In genomic region chr13:111156421-111156820, GRCh38 we compare ENCODE assay signal across 23 cellular contexts. TPM values are rescaled to one million over a fixed set of nuclear protein-coding genes. Genes with fewer than 3 reads are reported as not detected.
A peak's percentile ranks its signal among the peaks of the same experiment; 100 is the strongest.
DNase-seq lines count a peak whose midpoint lies in the region; ATAC-seq, FAIRE-seq and TF ChIP-seq lines count a peak whose summit lies in the region.
"Had no signal": no experiment of that assay in that cellular context is flagged by ENCODE, and none has a peak within 500 bp of the region (broad histone marks: within the 10 kb centered on the region; RNA-seq: fewer than 3 reads in every experiment).

No MANE protein-coding gene starts in this region.

- H3F3A ChIP-seq in GM23248 (ENCODE audit: insufficient read depth) = peaks cover 27% of the 10 kb centered on the region

- in situ Hi-C loops in GM23248 (cut with MboI) (no loop called here), GM12878 (cut with MboI) (loop anchor here (25.0 kb wide), 1 partner anchor 1994 kb away; no protein-coding TSS in a partner anchor)

- H3K36me3 ChIP-seq in GM23248 (ENCODE audit: low read depth) (peaks cover 7% of the 10 kb centered on the region; the same call in 1 of the 2 replicates), GM12878 (ENCODE audit: control insufficient read depth in 2 of 2, insufficient read depth in 2 of 2, low read length in 1 of 2) (0 out of 4 replicates have a peak, but pooled peaks cover 0 to 9% of the 10 kb centered on the region in 2 experiments)

- H3K27ac ChIP-seq in GM23248 (peak overlapping the region; percentile 63), GM12878 (ENCODE audit: control insufficient read depth, insufficient read depth) (no peak overlapping the region)
- H3K27ac ChIP-seq: testis had no signal

- no peak for TF ChIP-seq POLR2A in GM12878 (IDR thresholded peaks at IDR 0.05; ENCODE audit: low read depth, low read length)

- RAD21 ChIA-PET in GM12878 (lab: Charles Lee; ENCODE audit: unreplicated experiment) = interaction anchor here (0.9 to 3.0 kb wide), 5 partner anchors 24 to 88 kb away, joined by 3 to 36 read pairs (median 4); no protein-coding TSS in a partner anchor

- POLR2A ChIA-PET in GM12878 (lab: Charles Lee) = interaction anchor here (1.1 to 2.5 kb wide), 3 partner anchors 9 to 30 kb away, joined by 3 to 12 read pairs (median 3); no protein-coding TSS in a partner anchor

- intact Hi-C loops in GM12878 (cut with micrococcal nuclease; ENCODE audit: unreplicated experiment) = no loop called here

- peak overlapping the region; percentile 40; the same call in 1 of the 2 replicates for H3K9ac ChIP-seq in GM23248
- H3K9ac ChIP-seq in GM12878 (ENCODE audit: control insufficient read depth, insufficient read depth, low read length) = no peak overlapping the region

- H2AFZ ChIP-seq in GM23248 (no peak overlapping the region), GM12878 (ENCODE audit: control insufficient read depth, low read depth, low read length) (no peak overlapping the region)

- TF ChIP-seq CTCF in GM12878 (IDR thresholded peaks at IDR 0.05 in 2 of 3, conservative IDR thresholded peaks at IDR 0.05 in 1 of 3; ENCODE audit: control insufficient read depth in 2 of 3, extremely low read depth in 1 of 3, insufficient read depth in 1 of 3, low read depth in 3 of 3, low read length in 3 of 3) = no peak
- TF ChIP-seq CTCF in omental fat pad (IDR thresholded peaks at IDR 0.05) = no peak

- WGBS in GM23248 (ENCODE audit: low coverage in 1 of 2, low lambda C conversion rate in 2 of 2, missing lambda C conversion rate in 2 of 2), 2 experiments = 95 to 100% methylated on average over 1 of the region's 1 CpG
- 100% methylated on average over 1 of the region's 1 CpG for WGBS in GM12878 (ENCODE audit: insufficient coverage, insufficient replicate concordance, low lambda C conversion rate, missing lambda C conversion rate)

- no peak for FAIRE-seq in GM12878 (lab: Jason Lieb, UNC)
- no peak for FAIRE-seq in HTR-8/SVneo (lab: Jason Lieb, UNC)
- FAIRE-seq: islet of Langerhans had no signal

- H3K27me3 ChIP-seq in GM23248 (replicated peaks; ENCODE audit: insufficient read depth) (no peaks in the 10 kb centered on the region), GM12878 (replicated peaks in 1 of 2; ENCODE audit: control insufficient read depth in 2 of 2, insufficient read depth in 2 of 2, low read length in 1 of 2) (no peaks in the 10 kb centered on the region)
- H3K27me3 ChIP-seq: testis had no signal

- CTCF ChIA-PET in GM12878 (lab: Yijun Ruan, JAX) = interaction anchor here (0.7 to 5.0 kb wide), 7 partner anchors 8 to 89 kb away, joined by 3 to 33 read pairs (median 4); no protein-coding TSS in a partner anchor

- no TSS peak for BruUV-seq in GM12878 (replicated peaks; lab: Mats Ljungman, UMichigan)

- H3K9me3 ChIP-seq in GM23248 (ENCODE audit: low read depth) (no peaks in the 10 kb centered on the region), GM12878 (replicated peaks; ENCODE audit: control insufficient read depth, insufficient read depth, low read length) (peaks cover 11% of the 10 kb centered on the region; the same call in 2 of the 3 replicates)
- H3K9me3 ChIP-seq: testis had no signal

- no peak for TF ChIP-seq RAD21 in GM12878 (IDR thresholded peaks at IDR 0.05; ENCODE audit: insufficient read depth, low read depth, low read length)

- H3K4me3 ChIP-seq in GM23248 (no peak overlapping the region), GM12878 (peak overlapping the region; percentile 35; the same call in 1 of the 2 replicates)
- H3K4me3 ChIP-seq: lung, testis had no signal

- peak; percentile 26 for DNase-seq in AG08395 (ENCODE audit: low spot score)
- DNase-seq in GM23248 = peak; percentile 54
- DNase-seq in GM12878 (ENCODE audit: low read depth, low spot score) = no peak
- DNase-seq in omental fat pad (ENCODE audit: low spot score) = no peak
- DNase-seq in HTR-8/SVneo (ENCODE audit: insufficient read length, low spot score) = no peak
- DNase-seq in OCI-M1 (lab: John Stamatoyannopoulos, UW) = no peak
- no peak for DNase-seq in NCI-H1048 (lab: John Stamatoyannopoulos, UW)
- DNase-seq: activated naive CD4-positive, alpha-beta T cell treated with anti-CD3 and anti-CD28 coated beads, Interleukin-2, amount 10 ng/mL, durations not matched to agents 7 days and 5 days; activated T-cell treated with anti-CD3 and anti-CD28 coated beads, Interleukin-2, amount 50 U/mL, for 24 hours; cortex of kidney; DMS79 treated with DMSO at 0.1 percent for 48 hours; foreskin fibroblast; hypothalamus; NCI-H1436; NCI-H524; nucleus accumbens; right cardiac atrium; testis had no signal

- H3K79me2 ChIP-seq in GM23248 (ENCODE audit: insufficient read depth) (peaks cover 74% of the 10 kb centered on the region), GM12878 (ENCODE audit: control insufficient read depth, insufficient read depth, low read length) (peaks cover 79% of the 10 kb centered on the region)

- peak overlapping the region; percentile 19 for H3K4me2 ChIP-seq in GM23248 (ENCODE audit: unreplicated experiment)
- no peak overlapping the region for H3K4me2 ChIP-seq in GM12878 (ENCODE audit: control insufficient read depth, insufficient read depth)

- peaks cover 31% of the 10 kb centered on the region for H3K4me1 ChIP-seq in GM23248 (ENCODE audit: insufficient read depth)
- peaks cover 5% of the 10 kb centered on the region for H3K4me1 ChIP-seq in GM12878 (ENCODE audit: control insufficient read depth, insufficient read depth, low read length)

- TF ChIP-seq EP300 in GM12878 (IDR thresholded peaks at IDR 0.05; ENCODE audit: borderline replicate concordance in 1 of 2, control insufficient read depth in 1 of 2, low read depth in 2 of 2, low read length in 2 of 2) = no peak

- no peak for ATAC-seq in GM12878
- ATAC-seq in omental fat pad (ENCODE audit: low FRiP score) = peak; percentile 13
- no peak for ATAC-seq in HG03571 (IDR thresholded peaks at IDR 0.05; ENCODE audit: unreplicated experiment)
- ATAC-seq: activated CD4-positive, CD25-positive, alpha-beta regulatory T cell treated with anti-CD3 and anti-CD28 coated beads, Interleukin-2, amount 50 U/mL, for 24 hours; HCT116; right cardiac atrium had no signal

- H4K20me1 ChIP-seq in GM23248 (ENCODE audit: insufficient read depth) = no peaks in the 10 kb centered on the region
- H4K20me1 ChIP-seq in GM12878 (ENCODE audit: control insufficient read depth, insufficient read depth) = no peaks in the 10 kb centered on the region

- SMC1A ChIA-PET in GM12878 (lab: Charles Lee; ENCODE audit: uncharacterized antibody, unreplicated experiment) = interaction anchor here (0.7 to 3.4 kb wide), 13 partner anchors 9 to 1022 kb away, joined by 3 to 21 read pairs (median 5); no protein-coding TSS in a partner anchor

- H3K9me2 ChIP-seq in GM23248 (ENCODE audit: insufficient read depth) = no peaks in the 10 kb centered on the region

TF ChIP-seq in GM12878, 131 proteins besides CTCF, POLR2A, EP300 and RAD21:
- TF ChIP-seq IRF3 (IDR thresholded peaks at IDR 0.05) = no peak
- no peak for TF ChIP-seq SIN3A (IDR thresholded peaks at IDR 0.05; ENCODE audit: low read depth, low read length)
- no peak for TF ChIP-seq CHD1 (IDR thresholded peaks at IDR 0.05; ENCODE audit: low read depth, low read length)
- no peak for TF ChIP-seq MEF2B (IDR thresholded peaks at IDR 0.05; ENCODE audit: partially characterized antibody, poor library complexity, severe bottlenecking)
- no peak for TF ChIP-seq E2F4 (IDR thresholded peaks at IDR 0.05; ENCODE audit: low read depth, low read length)

RNA-seq across cellular contexts. Expression of gene ARHGEF7, which starts 41.3 kb away (rescaled TPM):
- total RNA-seq in GM23248 (2014; rRNA removed; shearing (Covaris generic)) = 19.0 and 29.5 TPM in 2 replicates
- polyA plus RNA-seq in GM23248 (2016; fragmentation: Nextera tagmentation; extraction: Ambion mirVana) (19.7 and 23.0 TPM in 2 replicates), GM12878 (2011; rRNA removed) (35.8 and 48.2 TPM in 2 replicates), GM12878 (2014; fragmentation: Illumina TruSeq; extraction: Trizol) (36.2 and 45.5 TPM in 2 replicates), GM12878 (2014; fragmentation: Nextera tagmentation; extraction: Ambion mirVana) (1 to 10 TPM; 4.7 to 7.2 TPM), GM12878 (2014; rRNA removed) (36.8 and 40.2 TPM in 2 replicates), GM12878 (2016; fragmentation: Nextera tagmentation; extraction: Ambion mirVana) (10 to 100 TPM; 36.4 to 39.0 TPM)
- total RNA-seq in GM12878 (2013; cell fraction: nucleolus; rRNA removed) = 377 and 388 TPM in 2 replicates
- total RNA-seq in GM12878 (2014; rRNA removed) (31.4 and 34.0 TPM in 2 replicates), GM12878 (2014; rRNA removed; fragmentation: Illumina TruSeq; extraction: Trizol) (31.8 and 36.0 TPM in 2 replicates), GM12878 (2021) (65.5 and 67.1 TPM in 2 replicates), omental fat pad (100 to 1,000 TPM in 2 of 4 donors, 10 to 100 TPM in 2; 69.9 to 163 (median 102) TPM)
- polyA plus RNA-seq in GM12878 (2011; ENCODE audit: low read depth) = 31.3 TPM
- 29.9 and 38.0 TPM in 2 replicates for polyA plus RNA-seq in GM12878 (2011; cell fraction: cytosol; rRNA removed)
- 207 and 232 TPM in 2 replicates for polyA plus RNA-seq in GM12878 (2011; cell fraction: nucleus; rRNA removed)
- 41.1 and 58.4 TPM in 2 replicates for polyA plus RNA-seq in GM12878 (2012)
- 78.9 TPM in 2 replicates for polyA minus RNA-seq in GM12878 (2011; rRNA and poly(A)+ RNA removed)
- polyA minus RNA-seq in GM12878 (2011; cell fraction: cytosol; rRNA and poly(A)+ RNA removed) = 19.1 and 20.3 TPM in 2 replicates
- 141 and 199 TPM in 2 replicates for polyA minus RNA-seq in GM12878 (2011; cell fraction: nucleus; rRNA and poly(A)+ RNA removed)

Comparison
In these comparisons a context has a peak if more than half of its experiments do, and no peak if none do; other contexts are left out.
1. DNase-seq: peak in AG08395 (single experiment) and GM23248 (single experiment); none in GM12878 (single experiment), omental fat pad (single experiment), HTR-8/SVneo (single experiment), OCI-M1 (single experiment) and NCI-H1048 (single experiment).